In the genomic region with DNA sequence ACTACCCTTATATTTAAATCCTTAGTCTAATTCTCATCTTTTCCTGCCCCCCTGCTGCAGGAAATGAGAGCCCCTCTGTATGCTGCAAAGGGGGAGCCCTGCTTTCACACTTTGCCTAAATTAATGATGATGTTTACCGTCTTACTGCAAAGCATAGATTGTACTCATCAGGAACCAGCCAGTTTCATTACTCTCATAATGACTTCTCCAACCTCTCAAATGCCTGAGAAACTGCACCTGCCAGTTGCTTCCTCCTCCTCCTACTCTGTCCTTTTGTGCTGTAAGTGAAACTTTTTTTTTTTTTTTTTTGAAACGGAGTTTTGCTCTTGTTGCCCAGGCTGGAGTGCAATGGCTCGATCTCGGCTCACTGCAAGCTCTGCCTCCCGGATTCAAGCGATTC, we compare ENCODE assay signal across 9 cellular contexts.
DNase-seq lines count a peak whose midpoint lies in the region; ATAC-seq lines count a peak whose summit lies in the region.
"Had no signal": no experiment of that assay in that cellular context is flagged by ENCODE, and none has a peak within 500 bp of the region (broad histone marks: within the 10 kb centered on the region; RNA-seq: fewer than 3 reads in every experiment).

No MANE protein-coding gene starts in this region.

- H3K4me1 ChIP-seq in GM23248 (ENCODE audit: insufficient read depth): peaks cover 51% of the 10 kb centered on the region

- peak overlapping the region; percentile 10 to 95 (median 78) for H3K4me3 Mint-ChIP-seq in IgD-negative memory B cell

- no peaks in the 10 kb centered on the region for H3K27me3 ChIP-seq in GM23248 (replicated peaks; ENCODE audit: insufficient read depth)

- peak; percentile 64 for ATAC-seq in GM19023 (IDR thresholded peaks at IDR 0.05; ENCODE audit: unreplicated experiment)
- peak; percentile 39 for ATAC-seq in left colon

- no peak overlapping the region for H3K27ac Mint-ChIP-seq in IgD-negative memory B cell

- no peaks in the 10 kb centered on the region for H3K36me3 ChIP-seq in GM23248 (ENCODE audit: low read depth)

- no peak overlapping the region for H3K27ac ChIP-seq in GM23248

- H3F3A ChIP-seq in GM23248 (ENCODE audit: insufficient read depth): peaks cover 50% of the 10 kb centered on the region

- 72 to 89% methylated on average over 5 to 6 of the region's 6 CpGs for WGBS in GM23248 (ENCODE audit: low coverage in 1 of 2, low lambda C conversion rate in 2 of 2, missing lambda C conversion rate in 2 of 2), 2 experiments

- peak overlapping the region; percentile 84 for H3K4me2 ChIP-seq in GM23248 (ENCODE audit: unreplicated experiment)

- H3K79me2 ChIP-seq in GM23248 (ENCODE audit: insufficient read depth): no peaks in the 10 kb centered on the region

- H3K9me3 Mint-ChIP-seq in IgD-negative memory B cell: peaks cover 9 to 13% (median 12%) of the 10 kb centered on the region in 3 donors

- H3K36me3 Mint-ChIP-seq in IgD-negative memory B cell: peaks cover 3% of the 10 kb centered on the region

- H4K20me1 ChIP-seq in GM23248 (ENCODE audit: insufficient read depth): no peaks in the 10 kb centered on the region

- peaks cover 24 to 29% (median 24%) of the 10 kb centered on the region in 3 donors for H3K4me1 Mint-ChIP-seq in IgD-negative memory B cell

- DNase-seq in GM23248: no peak
- peak in 1 of 2 donors; percentile 51 for DNase-seq in left colon
- DNase-seq in NCI-H1417 treated with DMSO at 0.1 percent for 48 hours (lab: John Stamatoyannopoulos, UW): no peak
- no peak for DNase-seq in SW480 (ENCODE audit: low spot score)
- DNase-seq in GF-D8 (lab: John Stamatoyannopoulos, UW): no peak
- no peak for DNase-seq in effector CD4-positive, alpha-beta T cell
- DNase-seq: NCI-H69 had no signal

- intact Hi-C loops in left colon (cut with DNase I, micrococcal nuclease): no loop called here

- no peak overlapping the region for H3K4me3 ChIP-seq in GM23248

- H3K27me3 Mint-ChIP-seq in IgD-negative memory B cell: peaks cover 3% of the 10 kb centered on the region

- in situ Hi-C loops in GM23248 (cut with MboI): no loop called here

- H3K9me3 ChIP-seq in GM23248 (ENCODE audit: low read depth): no peaks in the 10 kb centered on the region

- H3K9ac ChIP-seq in GM23248: no peak overlapping the region

- H3K9me2 ChIP-seq in GM23248 (ENCODE audit: insufficient read depth): no peaks in the 10 kb centered on the region

- 0 out of 2 replicates have a peak overlapping the region, but pooled peaks have one; percentile 60 for H2AFZ ChIP-seq in GM23248
